In genomic region chr1:172867216-172867828, GRCh38 we compare ENCODE assay signal across 13 cellular contexts.
DNase-seq lines count a peak whose midpoint lies in the region; ATAC-seq and TF ChIP-seq lines count a peak whose summit lies in the region.
"Had no signal": no experiment of that assay in that cellular context is flagged by ENCODE, and none has a peak within 500 bp of the region (broad histone marks: within the 10 kb centered on the region; RNA-seq: fewer than 3 reads in every experiment).

No MANE protein-coding gene starts in this region.

- H3K27me3 ChIP-seq in ascending aorta, result no peaks in the 10 kb centered on the region
- H3K27me3 ChIP-seq: Peyer's patch had no signal

- no peaks in the 10 kb centered on the region for H3K36me3 ChIP-seq in ascending aorta
- H3K36me3 ChIP-seq: Peyer's patch had no signal

- no peaks in the 10 kb centered on the region for H3K9me3 ChIP-seq in T-helper 17 cell (ENCODE audit: control insufficient read depth, low read length, poor library complexity, severe bottlenecking)
- H3K9me3 ChIP-seq in ascending aorta, result no peaks in the 10 kb centered on the region
- H3K9me3 ChIP-seq: Peyer's patch had no signal

- no peaks in the 10 kb centered on the region for H3K4me1 ChIP-seq in ascending aorta
- H3K4me1 ChIP-seq: Peyer's patch had no signal

- no peak overlapping the region for H3K4me3 ChIP-seq in ascending aorta
- H3K4me3 ChIP-seq: Peyer's patch had no signal

- H3K27me3 Mint-ChIP-seq in T-helper 17 cell, result no peaks in the 10 kb centered on the region
- no peaks in the 10 kb centered on the region for H3K27me3 Mint-ChIP-seq in central memory CD8-positive, alpha-beta T cell

- ATAC-seq in T-helper 17 cell, result peak; percentile 96
- ATAC-seq in central memory CD8-positive, alpha-beta T cell (replicated peaks; ENCODE audit: extremely low read depth, poor library complexity, severe bottlenecking), result peak; percentile 64

- H3K4me3 Mint-ChIP-seq in T-helper 17 cell, result no peak overlapping the region
- no peak overlapping the region for H3K4me3 Mint-ChIP-seq in central memory CD8-positive, alpha-beta T cell

- peak overlapping the region; percentile 30 for H3K27ac Mint-ChIP-seq in T-helper 17 cell
- H3K27ac Mint-ChIP-seq in central memory CD8-positive, alpha-beta T cell (ENCODE audit: low read depth), result no peak overlapping the region

- no peaks in the 10 kb centered on the region for H3K36me3 Mint-ChIP-seq in T-helper 17 cell (ENCODE audit: low read depth)
- no peaks in the 10 kb centered on the region for H3K36me3 Mint-ChIP-seq in central memory CD8-positive, alpha-beta T cell (ENCODE audit: insufficient read depth)

- intact Hi-C loops in ascending aorta (cut with DNase I), result no loop called here

- H3K9me3 Mint-ChIP-seq in central memory CD8-positive, alpha-beta T cell, result no peaks in the 10 kb centered on the region

- no peak overlapping the region for H3K27ac ChIP-seq in ascending aorta
- H3K27ac ChIP-seq: Peyer's patch had no signal

- H3K4me1 Mint-ChIP-seq in T-helper 17 cell, result peaks cover 12% of the 10 kb centered on the region
- peaks cover 12% of the 10 kb centered on the region for H3K4me1 Mint-ChIP-seq in central memory CD8-positive, alpha-beta T cell

- no peak for TF ChIP-seq CTCF in ascending aorta (IDR thresholded peaks at IDR 0.05)

- peak; percentile 22 for DNase-seq in stimulated activated CD4-positive, alpha-beta T cell treated with anti-CD3 and anti-CD28 coated beads, Interleukin-4, amount 100 ng/mL, for 24 hours
- DNase-seq in stimulated activated CD4-positive, alpha-beta T cell treated with anti-CD3 and anti-CD28 coated beads, Interleukin-2, amount 100 ng/mL, for 48 hours, result no peak
- no peak for DNase-seq in T-helper 17 cell
- DNase-seq in central memory CD8-positive, alpha-beta T cell (ENCODE audit: low spot score in 2 of 2), result no peak
- DNase-seq in ascending aorta (ENCODE audit: low spot score in 2 of 2), result no peak
- DNase-seq in KG1 (lab: John Stamatoyannopoulos, UW), result no peak
- DNase-seq in NCI-H1436 treated with DMSO at 0.1 percent for 48 hours (lab: John Stamatoyannopoulos, UW), result no peak
- DNase-seq: DMS 273 treated with DMSO at 0.1 percent for 48 hours, NCI-H1436, NCI-H2081, NCI-H510A treated with DMSO at 0.1 percent for 48 hours, Peyer's patch, Right ventricle myocardium superior had no signal
